ENCODE assay signal across 1 cellular context in genomic region chr17:44689492-44690217, GRCh38.
TF ChIP-seq lines count a peak whose summit lies in the region.

Gene CCDC43 (minus strand): TSS chr17:44689776. CDS start chr17:44689753, 23 bp downstream.

TF ChIP-seq in WTC11, 78 proteins besides CTCF, POLR2A, EP300 and RAD21 (continued from another document):
- TF ChIP-seq TCF7 (CRISPR knock-in tag; IDR thresholded peaks at IDR 0.05; ENCODE audit: low read depth) (0 out of 2 replicates have a peak, but pooled peaks have one; percentile 38), ZNF396 (CRISPR knock-in tag; IDR thresholded peaks at IDR 0.05; ENCODE audit: borderline replicate concordance) (no peak), E2F5 (CRISPR knock-in tag; IDR thresholded peaks at IDR 0.05) (no peak), SP1 (CRISPR knock-in tag; conservative IDR thresholded peaks at IDR 0.05) (peak; percentile 49; the same call in 1 of the 2 replicates), USF2 (CRISPR knock-in tag; IDR thresholded peaks at IDR 0.05) (no peak), HMGXB4 (CRISPR knock-in tag; IDR thresholded peaks at IDR 0.05) (peak; percentile 80; the same call in 1 of the 2 replicates), ZNF219 (CRISPR knock-in tag; IDR thresholded peaks at IDR 0.05; ENCODE audit: borderline replicate concordance) (no peak)
- TF ChIP-seq, protein P1, sequence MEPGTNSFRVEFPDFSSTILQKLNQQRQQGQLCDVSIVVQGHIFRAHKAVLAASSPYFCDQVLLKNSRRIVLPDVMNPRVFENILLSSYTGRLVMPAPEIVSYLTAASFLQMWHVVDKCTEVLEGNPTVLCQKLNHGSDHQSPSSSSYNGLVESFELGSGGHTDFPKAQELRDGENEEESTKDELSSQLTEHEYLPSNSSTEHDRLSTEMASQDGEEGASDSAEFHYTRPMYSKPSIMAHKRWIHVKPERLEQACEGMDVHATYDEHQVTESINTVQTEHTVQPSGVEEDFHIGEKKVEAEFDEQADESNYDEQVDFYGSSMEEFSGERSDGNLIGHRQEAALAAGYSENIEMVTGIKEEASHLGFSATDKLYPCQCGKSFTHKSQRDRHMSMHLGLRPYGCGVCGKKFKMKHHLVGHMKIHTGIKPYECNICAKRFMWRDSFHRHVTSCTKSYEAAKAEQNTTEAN (CRISPR knock-in tag; IDR thresholded peaks at IDR 0.05) = 0 out of 2 replicates have a peak, but pooled peaks have one; percentile 77
- TF ChIP-seq, protein P2, sequence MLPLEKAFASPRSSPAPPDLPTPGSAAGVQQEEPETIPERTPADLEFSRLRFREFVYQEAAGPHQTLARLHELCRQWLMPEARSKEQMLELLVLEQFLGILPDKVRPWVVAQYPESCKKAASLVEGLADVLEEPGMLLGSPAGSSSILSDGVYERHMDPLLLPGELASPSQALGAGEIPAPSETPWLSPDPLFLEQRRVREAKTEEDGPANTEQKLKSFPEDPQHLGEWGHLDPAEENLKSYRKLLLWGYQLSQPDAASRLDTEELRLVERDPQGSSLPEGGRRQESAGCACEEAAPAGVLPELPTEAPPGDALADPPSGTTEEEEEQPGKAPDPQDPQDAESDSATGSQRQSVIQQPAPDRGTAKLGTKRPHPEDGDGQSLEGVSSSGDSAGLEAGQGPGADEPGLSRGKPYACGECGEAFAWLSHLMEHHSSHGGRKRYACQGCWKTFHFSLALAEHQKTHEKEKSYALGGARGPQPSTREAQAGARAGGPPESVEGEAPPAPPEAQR (CRISPR knock-in tag; IDR thresholded peaks at IDR 0.05) = no peak
- TF ChIP-seq, protein P3, sequence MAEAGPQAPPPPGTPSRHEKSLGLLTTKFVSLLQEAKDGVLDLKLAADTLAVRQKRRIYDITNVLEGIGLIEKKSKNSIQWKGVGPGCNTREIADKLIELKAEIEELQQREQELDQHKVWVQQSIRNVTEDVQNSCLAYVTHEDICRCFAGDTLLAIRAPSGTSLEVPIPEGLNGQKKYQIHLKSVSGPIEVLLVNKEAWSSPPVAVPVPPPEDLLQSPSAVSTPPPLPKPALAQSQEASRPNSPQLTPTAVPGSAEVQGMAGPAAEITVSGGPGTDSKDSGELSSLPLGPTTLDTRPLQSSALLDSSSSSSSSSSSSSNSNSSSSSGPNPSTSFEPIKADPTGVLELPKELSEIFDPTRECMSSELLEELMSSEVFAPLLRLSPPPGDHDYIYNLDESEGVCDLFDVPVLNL (CRISPR knock-in tag; IDR thresholded peaks at IDR 0.05; ENCODE audit: borderline replicate concordance, low read depth) = no peak
- TF ChIP-seq, protein P4, sequence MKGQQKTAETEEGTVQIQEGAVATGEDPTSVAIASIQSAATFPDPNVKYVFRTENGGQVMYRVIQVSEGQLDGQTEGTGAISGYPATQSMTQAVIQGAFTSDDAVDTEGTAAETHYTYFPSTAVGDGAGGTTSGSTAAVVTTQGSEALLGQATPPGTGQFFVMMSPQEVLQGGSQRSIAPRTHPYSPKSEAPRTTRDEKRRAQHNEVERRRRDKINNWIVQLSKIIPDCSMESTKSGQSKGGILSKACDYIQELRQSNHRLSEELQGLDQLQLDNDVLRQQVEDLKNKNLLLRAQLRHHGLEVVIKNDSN (CRISPR knock-in tag; IDR thresholded peaks at IDR 0.05) = peak; percentile 73
TF ChIP-seq in WTC11: peak in this region for 19.
